In the genomic region with DNA sequence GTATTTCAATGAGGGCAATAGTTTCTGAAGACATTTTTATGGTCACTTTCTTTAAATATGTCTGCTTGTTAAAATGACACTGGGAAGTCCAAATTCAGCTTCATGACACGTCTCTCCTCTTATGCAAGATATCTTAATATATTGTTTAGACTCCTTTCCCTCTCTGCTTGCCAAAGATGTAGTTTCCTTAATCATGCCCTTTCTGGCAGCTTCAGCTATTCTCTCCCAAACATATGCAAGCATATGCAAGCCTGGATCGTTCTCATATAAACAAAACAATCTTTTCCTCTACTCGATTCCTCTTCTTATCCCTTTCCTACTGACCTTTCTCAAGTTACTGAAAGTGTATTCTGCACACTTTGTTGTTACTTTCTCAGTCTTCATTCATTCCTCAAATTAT, we compare ENCODE assay signal across 1 cellular context.
TF ChIP-seq lines count a peak whose summit lies in the region.

No MANE protein-coding gene starts in this region.

TF ChIP-seq in H1, 55 proteins besides CTCF, POLR2A, EP300 and RAD21:
- TF ChIP-seq BRCA1 (IDR thresholded peaks at IDR 0.05; ENCODE audit: low read depth, low read length): no peak
- no peak for TF ChIP-seq MAFK (IDR thresholded peaks at IDR 0.05; ENCODE audit: low read depth, low read length)
- no peak for TF ChIP-seq TAF1 (IDR thresholded peaks at IDR 0.05; ENCODE audit: low read depth, low read length)
- no peak for TF ChIP-seq BCL11A (IDR thresholded peaks at IDR 0.05; ENCODE audit: low read depth in 2 of 2, low read length in 2 of 2)
- no peak for TF ChIP-seq RXRA (IDR thresholded peaks at IDR 0.05; ENCODE audit: insufficient read depth, low read depth, low read length)
- TF ChIP-seq SUZ12 (IDR thresholded peaks at IDR 0.05; ENCODE audit: low read length): no peak
- no peak for TF ChIP-seq ZNF274 (IDR thresholded peaks at IDR 0.05; ENCODE audit: borderline replicate concordance, extremely low read depth, low read length)
